Comparison of ENCODE assay signal across 11 cellular contexts in the genomic region with DNA sequence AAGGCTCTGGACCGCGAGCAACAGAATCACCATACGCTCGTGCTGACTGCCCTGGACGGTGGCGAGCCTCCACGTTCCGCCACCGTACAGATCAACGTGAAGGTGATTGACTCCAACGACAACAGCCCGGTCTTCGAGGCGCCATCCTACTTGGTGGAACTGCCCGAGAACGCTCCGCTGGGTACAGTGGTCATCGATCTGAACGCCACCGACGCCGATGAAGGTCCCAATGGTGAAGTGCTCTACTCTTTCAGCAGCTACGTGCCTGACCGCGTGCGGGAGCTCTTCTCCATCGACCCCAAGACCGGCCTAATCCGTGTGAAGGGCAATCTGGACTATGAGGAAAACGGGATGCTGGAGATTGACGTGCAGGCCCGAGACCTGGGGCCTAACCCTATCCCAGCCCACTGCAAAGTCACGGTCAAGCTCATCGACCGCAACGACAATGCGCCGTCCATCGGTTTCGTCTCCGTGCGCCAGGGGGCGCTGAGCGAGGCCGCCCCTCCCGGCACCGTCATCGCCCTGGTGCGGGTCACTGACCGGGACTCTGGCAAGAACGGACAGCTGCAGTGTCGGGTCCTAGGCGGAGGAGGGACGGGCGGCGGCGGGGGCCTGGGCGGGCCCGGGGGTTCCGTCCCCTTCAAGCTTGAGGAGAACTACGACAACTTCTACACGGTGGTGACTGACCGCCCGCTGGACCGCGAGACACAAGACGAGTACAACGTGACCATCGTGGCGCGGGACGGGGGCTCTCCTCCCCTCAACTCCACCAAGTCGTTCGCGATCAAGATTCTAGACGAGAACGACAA. TPM values are rescaled to one million over a fixed set of nuclear protein-coding genes. Genes with fewer than 3 reads are reported as not detected.
DNase-seq lines count a peak whose midpoint lies in the region; ATAC-seq and TF ChIP-seq lines count a peak whose summit lies in the region.
"Had no signal": no experiment of that assay in that cellular context is flagged by ENCODE, and none has a peak within 500 bp of the region (broad histone marks: within the 10 kb centered on the region; RNA-seq: fewer than 3 reads in every experiment).

No MANE protein-coding gene starts in this region.

- H3K4me1 Mint-ChIP-seq in stimulated activated naive CD8-positive, alpha-beta T cell treated with anti-CD3 and anti-CD28 coated beads, Interleukin-15, amount 100 ng/mL, for 72 hours, result peaks cover 59% of the 10 kb centered on the region
- peaks cover 24% of the 10 kb centered on the region for H3K4me1 Mint-ChIP-seq in glutamatergic neuron (ENCODE audit: low read depth, unreplicated experiment)

- H3K27me3 ChIP-seq in neural cell (ENCODE audit: insufficient read depth, low read depth, low read length), result peaks cover 8% of the 10 kb centered on the region

- H3K4me3 ChIP-seq in neural cell (ENCODE audit: low read length), result peak overlapping the region; percentile 86

- no peaks in the 10 kb centered on the region for H3K36me3 ChIP-seq in neural cell (ENCODE audit: insufficient read depth, low read length)

- no peak overlapping the region for H3K27ac ChIP-seq in neural cell (ENCODE audit: low read length)

- DNase-seq in stimulated activated naive CD8-positive, alpha-beta T cell treated with anti-CD3 and anti-CD28 coated beads, Interleukin-15, Interleukin-2, amounts not matched to agents 100 U/mL and 50 U/mL, for 24 hours, result peak; percentile 3
- no peak for DNase-seq in stimulated activated naive CD8-positive, alpha-beta T cell treated with anti-CD3 and anti-CD28 coated beads, Interleukin-15, amount 100 ng/mL, for 72 hours
- DNase-seq in glutamatergic neuron, result peak; percentile 90
- no peak for DNase-seq in GM19238 (ENCODE audit: insufficient read length, low spot score)
- no peak for DNase-seq in NCI-H2227 treated with DMSO at 0.1 percent for 48 hours (lab: John Stamatoyannopoulos, UW)
- DNase-seq: Calu3, NCI-H82 had no signal

- no peak for TF ChIP-seq EP300 in neural cell (conservative IDR thresholded peaks at IDR 0.05; ENCODE audit: poor library complexity, severe bottlenecking)

- H3K4me3 Mint-ChIP-seq in stimulated activated naive CD8-positive, alpha-beta T cell treated with anti-CD3 and anti-CD28 coated beads, Interleukin-15, amount 100 ng/mL, for 72 hours, result no peak overlapping the region
- H3K4me3 Mint-ChIP-seq in glutamatergic neuron (ENCODE audit: unreplicated experiment), result peak overlapping the region; percentile 95

- peaks cover 12% of the 10 kb centered on the region for H3K9me3 ChIP-seq in neural cell (ENCODE audit: low read length)

- peaks cover 67% of the 10 kb centered on the region for H3K27me3 Mint-ChIP-seq in stimulated activated naive CD8-positive, alpha-beta T cell treated with anti-CD3 and anti-CD28 coated beads, Interleukin-15, amount 100 ng/mL, for 72 hours
- peaks cover 42% of the 10 kb centered on the region for H3K27me3 Mint-ChIP-seq in glutamatergic neuron (ENCODE audit: unreplicated experiment)

- peak overlapping the region in 1 of 2 donors; percentile 27 for H3K27ac Mint-ChIP-seq in stimulated activated naive CD8-positive, alpha-beta T cell treated with anti-CD3 and anti-CD28 coated beads, Interleukin-15, amount 100 ng/mL, for 72 hours
- H3K27ac Mint-ChIP-seq in glutamatergic neuron (ENCODE audit: unreplicated experiment), result peak overlapping the region; percentile 33

- H3F3A ChIP-seq in neural cell (ENCODE audit: insufficient read depth, low read length, poor library complexity, severe bottlenecking), result no peaks in the 10 kb centered on the region

- peaks cover 19% of the 10 kb centered on the region for H3K79me2 ChIP-seq in neural cell (replicated peaks; ENCODE audit: insufficient read depth, low read length)

- ATAC-seq in stimulated activated naive CD8-positive, alpha-beta T cell treated with anti-CD3 and anti-CD28 coated beads, Interleukin-15, Interleukin-2, amounts not matched to agents 100 U/mL and 50 U/mL, for 24 hours, result no peak
- ATAC-seq in stimulated activated naive CD8-positive, alpha-beta T cell treated with anti-CD3 and anti-CD28 coated beads, Interleukin-15, amount 100 ng/mL, for 72 hours, result no peak
- ATAC-seq in HG03108 (IDR thresholded peaks at IDR 0.05; ENCODE audit: unreplicated experiment), result no peak
- ATAC-seq in GM19395 (IDR thresholded peaks at IDR 0.05; ENCODE audit: unreplicated experiment), result no peak
- ATAC-seq: HCT116 had no signal

- no peak overlapping the region for H2AFZ ChIP-seq in neural cell (ENCODE audit: low read depth, low read length)

- H3K9me3 Mint-ChIP-seq in stimulated activated naive CD8-positive, alpha-beta T cell treated with anti-CD3 and anti-CD28 coated beads, Interleukin-15, amount 100 ng/mL, for 72 hours, result peaks cover 0 to 12% of the 10 kb centered on the region in 2 donors
- peaks cover 37% of the 10 kb centered on the region for H3K9me3 Mint-ChIP-seq in glutamatergic neuron (ENCODE audit: unreplicated experiment)

- H3K36me3 Mint-ChIP-seq in glutamatergic neuron (ENCODE audit: unreplicated experiment), result peaks cover 10% of the 10 kb centered on the region

- H3K9me2 ChIP-seq in neural cell (ENCODE audit: insufficient read depth, low read length), result no peaks in the 10 kb centered on the region

- TF ChIP-seq CTCF in glutamatergic neuron (IDR thresholded peaks at IDR 0.05; ENCODE audit: partially characterized antibody, unreplicated experiment), result peak; percentile 86
- no peak for TF ChIP-seq CTCF in neural cell (IDR thresholded peaks at IDR 0.05; ENCODE audit: poor library complexity, severe bottlenecking)

- H3K9ac ChIP-seq in neural cell (ENCODE audit: low read length), result no peak overlapping the region

- no peak overlapping the region for H3K4me2 ChIP-seq in neural cell (ENCODE audit: low read length)

- no peak for TF ChIP-seq RAD21 in neural cell (conservative IDR thresholded peaks at IDR 0.05)

- no peaks in the 10 kb centered on the region for H4K20me1 ChIP-seq in neural cell (ENCODE audit: insufficient read depth)

TF ChIP-seq in neural cell, 6 proteins besides CTCF, POLR2A, EP300 and RAD21:
- TF ChIP-seq TAF1 (IDR thresholded peaks at IDR 0.05; ENCODE audit: low read depth), result no peak

RNA-seq across cellular contexts. Expression of a gene that starts 1.8 kb away (rescaled TPM):
- 51.8 TPM for total RNA-seq in glutamatergic neuron (ENCODE audit: unreplicated experiment)
- polyA plus RNA-seq in neural cell, result 6.4 and 6.5 TPM in 2 replicates
- polyA minus RNA-seq in neural cell, result 24.3 and 34.6 TPM in 2 replicates
- total RNA-seq: Calu3 had no signal

Comparison
In these comparisons a context has a peak if more than half of its experiments do, and no peak if none do; other contexts are left out.
1. DNase-seq: peak in stimulated activated naive CD8-positive, alpha-beta T cell treated with anti-CD3 and anti-CD28 coated beads, Interleukin-15, Interleukin-2, amounts not matched to agents 100 U/mL and 50 U/mL, for 24 hours (single experiment) and glutamatergic neuron (single experiment); none in stimulated activated naive CD8-positive, alpha-beta T cell treated with anti-CD3 and anti-CD28 coated beads, Interleukin-15, amount 100 ng/mL, for 72 hours (0 of 2), GM19238 (single experiment) and NCI-H2227 treated with DMSO at 0.1 percent for 48 hours (single experiment).